ENCODE assay signal across 3 cellular contexts in genomic region chr20:5381527-5381926, GRCh38.
TF ChIP-seq lines count a peak whose summit lies in the region.
"Not testable (repeated sequence)": the region's sequence is repeated elsewhere in the genome, so short reads cannot be mapped to it uniquely, and the experiment has no call there.

No MANE protein-coding gene starts in this region.

TF ChIP-seq in HEK293, 187 proteins besides CTCF, POLR2A, EP300 and RAD21:
- peak; percentile 51; the same call in 1 of the 2 replicates for TF ChIP-seq EGR2 (tag by site-specific recombination; IDR thresholded peaks at IDR 0.05; ENCODE audit: low read depth)

TF ChIP-seq in K562, 482 proteins besides CTCF, POLR2A, EP300 and RAD21:
- TF ChIP-seq CEBPG (CRISPR knock-in tag; IDR thresholded peaks at IDR 0.05), result peak; percentile 48; the same call in 1 of the 2 replicates
- TF ChIP-seq CEBPG (tag; conservative IDR thresholded peaks at IDR 0.05 in 1 of 2, IDR thresholded peaks at IDR 0.05 in 1 of 2); ATF3 (CRISPR knock-in tag; conservative IDR thresholded peaks at IDR 0.05): not testable (repeated sequence)
- TF ChIP-seq ATF3 (IDR thresholded peaks at IDR 0.05), result peak; percentile 77
- TF ChIP-seq RFX1 (IDR thresholded peaks at IDR 0.05), result 0 out of 2 replicates have a peak, but pooled peaks have one; percentile 7

TF ChIP-seq in H1, 55 proteins besides CTCF, POLR2A, EP300 and RAD21:
- peak; percentile 81 for TF ChIP-seq CEBPB (IDR thresholded peaks at IDR 0.05; ENCODE audit: low read depth, low read length)
TF ChIP-seq in H1: peak in this region for 1; not testable (repeated sequence) for 54.
